Comparison of ENCODE assay signal across 1 cellular context in the genomic region with DNA sequence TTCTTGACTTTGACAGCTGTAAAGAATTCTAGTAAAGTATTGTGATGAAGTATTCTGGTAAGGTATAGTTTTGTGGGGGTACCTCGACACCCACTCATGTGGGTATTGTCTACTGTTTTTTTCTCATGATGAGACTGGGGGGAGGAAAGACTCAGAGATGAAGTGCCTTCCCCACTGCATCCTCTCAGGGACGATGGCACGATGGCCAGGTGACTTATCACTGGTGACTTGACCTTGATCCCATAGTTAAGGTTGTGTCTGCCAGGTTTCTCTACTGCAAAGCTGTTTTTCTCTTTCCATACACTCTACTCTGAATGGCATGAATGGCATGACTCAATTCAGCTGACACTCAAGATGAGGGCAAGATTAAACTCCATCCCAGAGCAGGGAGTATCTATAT.
TF ChIP-seq lines count a peak whose summit lies in the region.

No MANE protein-coding gene starts in this region.

TF ChIP-seq in WTC11, 78 proteins besides CTCF, POLR2A, EP300 and RAD21 (continued from another document):
- TF ChIP-seq, protein P1, sequence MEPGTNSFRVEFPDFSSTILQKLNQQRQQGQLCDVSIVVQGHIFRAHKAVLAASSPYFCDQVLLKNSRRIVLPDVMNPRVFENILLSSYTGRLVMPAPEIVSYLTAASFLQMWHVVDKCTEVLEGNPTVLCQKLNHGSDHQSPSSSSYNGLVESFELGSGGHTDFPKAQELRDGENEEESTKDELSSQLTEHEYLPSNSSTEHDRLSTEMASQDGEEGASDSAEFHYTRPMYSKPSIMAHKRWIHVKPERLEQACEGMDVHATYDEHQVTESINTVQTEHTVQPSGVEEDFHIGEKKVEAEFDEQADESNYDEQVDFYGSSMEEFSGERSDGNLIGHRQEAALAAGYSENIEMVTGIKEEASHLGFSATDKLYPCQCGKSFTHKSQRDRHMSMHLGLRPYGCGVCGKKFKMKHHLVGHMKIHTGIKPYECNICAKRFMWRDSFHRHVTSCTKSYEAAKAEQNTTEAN (CRISPR knock-in tag; IDR thresholded peaks at IDR 0.05): no peak
- TF ChIP-seq TEAD1 (CRISPR knock-in tag; IDR thresholded peaks at IDR 0.05) (no peak), HMGA2 (CRISPR knock-in tag; IDR thresholded peaks at IDR 0.05) (no peak), MAX (CRISPR knock-in tag; IDR thresholded peaks at IDR 0.05) (no peak), ZNF232 (CRISPR knock-in tag; IDR thresholded peaks at IDR 0.05) (no peak), FOXJ3 (CRISPR knock-in tag; IDR thresholded peaks at IDR 0.05; ENCODE audit: borderline replicate concordance) (no peak), CBFB (CRISPR knock-in tag; IDR thresholded peaks at IDR 0.05; ENCODE audit: low read depth) (no peak), JAZF1 (CRISPR knock-in tag; IDR thresholded peaks at IDR 0.05) (no peak), NFATC4 (CRISPR knock-in tag; IDR thresholded peaks at IDR 0.05) (no peak), PREB (CRISPR knock-in tag; IDR thresholded peaks at IDR 0.05; ENCODE audit: borderline replicate concordance) (no peak), ZNF317 (CRISPR knock-in tag; IDR thresholded peaks at IDR 0.05; ENCODE audit: borderline replicate concordance, low read depth) (no peak), CREB1 (CRISPR knock-in tag; IDR thresholded peaks at IDR 0.05) (no peak)
- TF ChIP-seq, protein P2, sequence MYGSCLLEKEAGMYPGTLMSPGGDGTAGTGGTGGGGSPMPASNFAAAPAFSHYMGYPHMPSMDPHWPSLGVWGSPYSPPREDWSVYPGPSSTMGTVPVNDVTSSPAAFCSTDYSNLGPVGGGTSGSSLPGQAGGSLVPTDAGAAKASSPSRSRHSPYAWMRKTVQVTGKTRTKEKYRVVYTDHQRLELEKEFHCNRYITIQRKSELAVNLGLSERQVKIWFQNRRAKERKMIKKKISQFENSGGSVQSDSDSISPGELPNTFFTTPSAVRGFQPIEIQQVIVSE (CRISPR knock-in tag; IDR thresholded peaks at IDR 0.05; ENCODE audit: borderline replicate concordance): no peak
- TF ChIP-seq, protein P3, sequence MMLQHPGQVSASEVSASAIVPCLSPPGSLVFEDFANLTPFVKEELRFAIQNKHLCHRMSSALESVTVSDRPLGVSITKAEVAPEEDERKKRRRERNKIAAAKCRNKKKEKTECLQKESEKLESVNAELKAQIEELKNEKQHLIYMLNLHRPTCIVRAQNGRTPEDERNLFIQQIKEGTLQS (CRISPR knock-in tag; conservative IDR thresholded peaks at IDR 0.05): no peak
